Comparison of ENCODE assay signal across 10 cellular contexts in genomic region chr14:100534528-100535286, GRCh38. TPM values are rescaled to one million over a fixed set of nuclear protein-coding genes. Genes with fewer than 3 reads are reported as not detected.
DNase-seq lines count a peak whose midpoint lies in the region; ATAC-seq and TF ChIP-seq lines count a peak whose summit lies in the region.
"Had no signal": no experiment of that assay in that cellular context is flagged by ENCODE, and none has a peak within 500 bp of the region (broad histone marks: within the 10 kb centered on the region; RNA-seq: fewer than 3 reads in every experiment).

No MANE protein-coding gene starts in this region.

- no TSS peak for BruUV-seq in PC-9 (replicated peaks; lab: Mats Ljungman, UMichigan)

- intact Hi-C loops in sciatic nerve (cut with DNase I) = loop anchor here (10.0 kb wide), 2 partner anchors 110 to 1910 kb away; no protein-coding TSS in a partner anchor
- intact Hi-C loops in PC-9 (cut with micrococcal nuclease; ENCODE audit: unreplicated experiment) = no loop called here

- H4K8ac ChIP-seq in mesenchymal stem cell (ENCODE audit: low read length) = no peak overlapping the region

- peak overlapping the region in 1 of 2 experiments; percentile 35 for H3K4ac ChIP-seq in mesenchymal stem cell (ENCODE audit: low read depth in 1 of 2, low read length in 2 of 2)

- no peak for TF ChIP-seq CTCF in PC-9 (conservative IDR thresholded peaks at IDR 0.05)

- POLR2A ChIA-PET in PC-9 (lab: Charles Lee; ENCODE audit: unreplicated experiment) = no interaction called here

- H3K4me2 ChIP-seq in mesenchymal stem cell (ENCODE audit: low read length, poor library complexity, severe bottlenecking) = no peak overlapping the region
- no peak overlapping the region for H3K4me2 ChIP-seq in PC-9

- H3K27ac ChIP-seq in mesenchymal stem cell (ENCODE audit: low read length, poor library complexity, severe bottlenecking) (no peak overlapping the region), PC-9 (no peak overlapping the region)

- peak overlapping the region in 1 of 2 experiments; percentile 18 for H3K18ac ChIP-seq in mesenchymal stem cell (ENCODE audit: low read depth in 1 of 2, low read length in 2 of 2)

- H3K36me3 ChIP-seq in mesenchymal stem cell (ENCODE audit: control insufficient read depth in 1 of 2, insufficient read depth in 2 of 2, low read depth in 1 of 2, low read length in 2 of 2) = peaks cover 0 to 73% of the 10 kb centered on the region in 2 experiments
- H3K36me3 ChIP-seq in PC-9 (ENCODE audit: low read depth) = no peaks in the 10 kb centered on the region

- H2BK5ac ChIP-seq in mesenchymal stem cell (ENCODE audit: low read depth, low read length, poor library complexity, severe bottlenecking) = no peak overlapping the region

- H3K4me1 ChIP-seq in mesenchymal stem cell (ENCODE audit: control insufficient read depth, insufficient read depth, low read depth, low read length) = peaks cover 27% of the 10 kb centered on the region
- no peaks in the 10 kb centered on the region for H3K4me1 ChIP-seq in PC-9 (replicated peaks; ENCODE audit: insufficient read depth)

- H2AK5ac ChIP-seq in mesenchymal stem cell (ENCODE audit: low read length, severe bottlenecking) = no peak overlapping the region

- H2BK15ac ChIP-seq in mesenchymal stem cell (ENCODE audit: low read depth, poor library complexity, severe bottlenecking) = no peak overlapping the region

- H3K4me3 ChIP-seq in mesenchymal stem cell (ENCODE audit: insufficient read depth in 1 of 2, low read depth in 1 of 2, low read length in 2 of 2) (no peak overlapping the region), PC-9 (no peak overlapping the region)

- WGBS in mesenchymal stem cell = 79% methylated on average over 13 of the region's 13 CpGs

- ATAC-seq in sciatic nerve (no peak), GM21526 (IDR thresholded peaks at IDR 0.05; ENCODE audit: low FRiP score, unreplicated experiment) (no peak), HG03565 (IDR thresholded peaks at IDR 0.05; ENCODE audit: unreplicated experiment) (no peak)

- peak; percentile 0 for DNase-seq in stimulated activated CD4-positive, alpha-beta T cell treated with anti-CD3 and anti-CD28 coated beads, Interleukin-15, amount 100 ng/mL, for 24 hours
- no peak for DNase-seq in stimulated activated CD4-positive, alpha-beta T cell treated with anti-CD3 and anti-CD28 coated beads, Interleukin-4, amount 100 ng/mL, for 4 hours
- peak; percentile 44 for DNase-seq in activated CD8-positive, alpha-beta memory T cell treated with anti-CD3 and anti-CD28 coated beads, Interleukin-2, amount 50 U/mL, for 48 hours
- DNase-seq in mesenchymal stem cell (peak; percentile 6), sciatic nerve (ENCODE audit: low spot score) (no peak), PC-9 (no peak)
- DNase-seq: dermis blood vessel endothelial cell, NCI-H2081 treated with DMSO at 0.1 percent for 48 hours had no signal

- H3K79me1 ChIP-seq in mesenchymal stem cell (replicated peaks; ENCODE audit: low read length, poor library complexity, severe bottlenecking) = no peaks in the 10 kb centered on the region

- no peaks in the 10 kb centered on the region for H3K9me2 ChIP-seq in PC-9 (ENCODE audit: insufficient read depth)

- H2AFZ ChIP-seq in mesenchymal stem cell (ENCODE audit: low read depth, low read length) (no peak overlapping the region), PC-9 (no peak overlapping the region)

- H4K20me1 ChIP-seq in PC-9 (ENCODE audit: insufficient read depth) = no peaks in the 10 kb centered on the region

- H3K9me3 ChIP-seq in mesenchymal stem cell (ENCODE audit: control insufficient read depth, low read length) (no peaks in the 10 kb centered on the region), PC-9 (ENCODE audit: insufficient read depth, low read depth) (no peaks in the 10 kb centered on the region)

- H3K79me2 ChIP-seq in PC-9 (ENCODE audit: low read depth) = no peaks in the 10 kb centered on the region

- H3F3A ChIP-seq in PC-9 (ENCODE audit: insufficient read depth, low read depth) = no peaks in the 10 kb centered on the region

- no peak overlapping the region for H2BK120ac ChIP-seq in mesenchymal stem cell (ENCODE audit: low read depth, low read length)

- CTCF ChIA-PET in PC-9 (lab: Charles Lee) = no interaction called here

- H3K27me3 ChIP-seq in mesenchymal stem cell (ENCODE audit: control insufficient read depth in 1 of 2, insufficient read depth in 1 of 2, low read length in 2 of 2) = no peaks in the 10 kb centered on the region
- H3K27me3 ChIP-seq in PC-9 (ENCODE audit: insufficient read depth, low read depth) = no peaks in the 10 kb centered on the region

- no peak overlapping the region for H3K14ac ChIP-seq in mesenchymal stem cell (ENCODE audit: low read length in 2 of 2)

- H3K23ac ChIP-seq in mesenchymal stem cell (ENCODE audit: low read length in 2 of 2) = no peak overlapping the region

- no peak overlapping the region for H3K9ac ChIP-seq in mesenchymal stem cell (ENCODE audit: low read length)

- H4K91ac ChIP-seq in mesenchymal stem cell (ENCODE audit: low read length) = no peak overlapping the region

- H2BK12ac ChIP-seq in mesenchymal stem cell (ENCODE audit: low read length in 2 of 2) = no peak overlapping the region

RNA-seq across cellular contexts. Expression of gene BEGAIN, which starts 52.5 kb away (rescaled TPM):
- polyA plus RNA-seq in mesenchymal stem cell (2013, experiment 1 of 2) = 0.15 TPM
- polyA plus RNA-seq in mesenchymal stem cell (2013, experiment 2 of 2) = 0.11 TPM
- 12.3 TPM for total RNA-seq in sciatic nerve
- not detected in 2 replicates for total RNA-seq in PC-9 (2021)

Comparison
In these comparisons a context has a peak if more than half of its experiments do, and no peak if none do; other contexts are left out.
1. DNase-seq: peak in stimulated activated CD4-positive, alpha-beta T cell treated with anti-CD3 and anti-CD28 coated beads, Interleukin-15, amount 100 ng/mL, for 24 hours (single experiment), activated CD8-positive, alpha-beta memory T cell treated with anti-CD3 and anti-CD28 coated beads, Interleukin-2, amount 50 U/mL, for 48 hours (single experiment) and mesenchymal stem cell (single experiment); none in stimulated activated CD4-positive, alpha-beta T cell treated with anti-CD3 and anti-CD28 coated beads, Interleukin-4, amount 100 ng/mL, for 4 hours (0 of 2), sciatic nerve (single experiment) and PC-9 (0 of 2).
2. RNA of gene BEGAIN, which starts 52.5 kb away (total RNA-seq): 12.3 TPM in sciatic nerve (single experiment); not detected in PC-9; every median in the first group is over 10 times any median in the second.